In the genomic region with DNA sequence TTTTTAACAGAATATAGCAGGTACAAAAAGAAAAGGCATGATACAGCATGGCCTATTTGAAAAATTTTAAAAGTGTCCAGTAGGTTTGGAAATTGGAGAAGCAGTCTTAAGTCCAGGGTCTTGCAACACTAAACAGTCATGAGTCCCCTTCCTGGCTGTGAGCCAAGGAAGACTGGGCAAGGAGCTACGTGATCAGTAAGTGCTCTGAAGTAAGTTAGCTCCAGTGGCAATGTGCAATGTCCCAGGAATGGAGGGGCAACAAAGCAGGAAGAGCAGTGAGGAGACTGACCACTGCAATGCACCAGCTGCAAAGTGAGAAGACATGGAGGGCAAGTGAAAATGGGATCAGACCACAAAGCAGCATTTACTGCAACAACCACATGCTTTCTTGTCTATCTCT, we compare ENCODE assay signal across 8 cellular contexts.
A peak's percentile ranks its signal among the peaks of the same experiment; 100 is the strongest.
DNase-seq lines count a peak whose midpoint lies in the region; ATAC-seq and TF ChIP-seq lines count a peak whose summit lies in the region.

No MANE protein-coding gene starts in this region.

- TF ChIP-seq POLR2A in NB4 (IDR thresholded peaks at IDR 0.05; ENCODE audit: extremely low read depth, insufficient read length) (no peak), erythroblast (IDR thresholded peaks at IDR 0.05; ENCODE audit: low read length) (no peak)

- peak overlapping the region; percentile 69 for H3K27ac Mint-ChIP-seq in CD8-positive, alpha-beta T cell

- CTCF ChIA-PET in CD8-positive, alpha-beta T cell (lab: Charles Lee) = interaction anchor here (4.0 kb wide), 1 partner anchor 39 kb away, joined by 27 read pairs; no protein-coding TSS in a partner anchor

- H3K27me3 Mint-ChIP-seq in CD8-positive, alpha-beta T cell (ENCODE audit: low read depth) = no peaks in the 10 kb centered on the region

- intact Hi-C loops in CD8-positive, alpha-beta T cell (cut with DNase I, micrococcal nuclease) = loop anchor here in 1 of 2 experiments (5.0 kb wide), 1 partner anchor 37 kb away; no protein-coding TSS in a partner anchor

- no peak for TF ChIP-seq CTCF in CD8-positive, alpha-beta T cell (IDR thresholded peaks at IDR 0.05)
- no peak for TF ChIP-seq CTCF in NB4 (IDR thresholded peaks at IDR 0.05; ENCODE audit: low read depth, low read length)

- H3K36me3 Mint-ChIP-seq in CD8-positive, alpha-beta T cell = peaks cover 85% of the 10 kb centered on the region

- H3K4me1 ChIP-seq in CD8-positive, alpha-beta T cell (ENCODE audit: insufficient read depth, low read length) = peaks cover 7% of the 10 kb centered on the region

- no peaks in the 10 kb centered on the region for H3K9me3 Mint-ChIP-seq in CD8-positive, alpha-beta T cell

- H3K36me3 ChIP-seq in CD8-positive, alpha-beta T cell (ENCODE audit: insufficient read depth, low read length) = peaks cover 11% of the 10 kb centered on the region
- peaks cover 16% of the 10 kb centered on the region for H3K36me3 ChIP-seq in H7 (replicated peaks; ENCODE audit: control insufficient read depth, insufficient read depth, low read length)

- DNase-seq in CD8-positive, alpha-beta T cell = no peak
- peak; percentile 92 for DNase-seq in NB4 (ENCODE audit: low read depth)
- peak; percentile 36 to 52 for DNase-seq in erythroblast (lab: John Stamatoyannopoulos, UW)
- DNase-seq in pons (ENCODE audit: low spot score) = peak; percentile 91
- DNase-seq in DMS53 (lab: John Stamatoyannopoulos, UW) = no peak
- DNase-seq in iPS-NIHi7 (ENCODE audit: extremely low spot score) = no peak
- no peak for DNase-seq in H7

- H3K27ac ChIP-seq in CD8-positive, alpha-beta T cell (ENCODE audit: low read depth, low read length) = no peak overlapping the region

- no peak overlapping the region for H3K4me3 ChIP-seq in CD8-positive, alpha-beta T cell (ENCODE audit: low read depth, low read length)
- H3K4me3 ChIP-seq in NB4 (ENCODE audit: low read depth, low read length) (no peak overlapping the region), H7 (ENCODE audit: insufficient read depth, low read depth, low read length) (no peak overlapping the region)

- no peaks in the 10 kb centered on the region for H3K27me3 ChIP-seq in CD8-positive, alpha-beta T cell (ENCODE audit: insufficient read depth, low read length)
- no peaks in the 10 kb centered on the region for H3K27me3 ChIP-seq in H7 (ENCODE audit: control insufficient read depth, insufficient read depth, low read length)

- POLR2A ChIA-PET in CD8-positive, alpha-beta T cell (lab: Charles Lee) = interaction anchor here (0.8 to 1.4 kb wide), 2 partner anchors 12 to 26 kb away, joined by 3 to 4 read pairs; no protein-coding TSS in a partner anchor

- no peak overlapping the region for H3K4me3 Mint-ChIP-seq in CD8-positive, alpha-beta T cell

- no peak for ATAC-seq in CD8-positive, alpha-beta T cell
- no peak for ATAC-seq in GM21390 (IDR thresholded peaks at IDR 0.05; ENCODE audit: unreplicated experiment)

- H3K4me1 Mint-ChIP-seq in CD8-positive, alpha-beta T cell (ENCODE audit: low read depth) = peaks cover 24% of the 10 kb centered on the region

- H3K9me3 ChIP-seq in CD8-positive, alpha-beta T cell (ENCODE audit: low read length) = no peaks in the 10 kb centered on the region

Comparison
In these comparisons a context has a peak if more than half of its experiments do, and no peak if none do; other contexts are left out.
1. DNase-seq: peak in NB4 (single experiment), erythroblast (2 of 2) and pons (single experiment); none in CD8-positive, alpha-beta T cell (0 of 7), DMS53 (single experiment), iPS-NIHi7 (single experiment) and H7 (single experiment).